Comparison of ENCODE assay signal across 1 cellular context in the genomic region with DNA sequence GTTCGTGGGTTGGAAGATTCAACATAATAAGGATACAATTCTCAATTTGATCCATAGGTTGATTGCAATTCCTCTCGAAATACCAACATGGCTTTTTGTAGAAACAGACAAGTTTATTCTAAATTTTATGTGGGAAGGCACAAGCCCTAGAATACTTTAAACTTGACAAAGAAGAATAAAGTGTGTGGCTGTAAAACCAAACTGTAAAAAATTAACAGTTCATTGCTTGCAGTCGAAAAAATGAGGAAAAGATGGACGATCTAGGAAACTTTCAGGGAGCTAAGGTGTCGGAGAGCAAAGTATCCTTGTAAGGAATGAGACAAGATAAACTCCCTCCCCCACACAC.
TF ChIP-seq lines count a peak whose summit lies in the region.

No MANE protein-coding gene starts in this region.

TF ChIP-seq in WTC11, 78 proteins besides CTCF, POLR2A, EP300 and RAD21 (continued from another document):
- TF ChIP-seq, protein P1, sequence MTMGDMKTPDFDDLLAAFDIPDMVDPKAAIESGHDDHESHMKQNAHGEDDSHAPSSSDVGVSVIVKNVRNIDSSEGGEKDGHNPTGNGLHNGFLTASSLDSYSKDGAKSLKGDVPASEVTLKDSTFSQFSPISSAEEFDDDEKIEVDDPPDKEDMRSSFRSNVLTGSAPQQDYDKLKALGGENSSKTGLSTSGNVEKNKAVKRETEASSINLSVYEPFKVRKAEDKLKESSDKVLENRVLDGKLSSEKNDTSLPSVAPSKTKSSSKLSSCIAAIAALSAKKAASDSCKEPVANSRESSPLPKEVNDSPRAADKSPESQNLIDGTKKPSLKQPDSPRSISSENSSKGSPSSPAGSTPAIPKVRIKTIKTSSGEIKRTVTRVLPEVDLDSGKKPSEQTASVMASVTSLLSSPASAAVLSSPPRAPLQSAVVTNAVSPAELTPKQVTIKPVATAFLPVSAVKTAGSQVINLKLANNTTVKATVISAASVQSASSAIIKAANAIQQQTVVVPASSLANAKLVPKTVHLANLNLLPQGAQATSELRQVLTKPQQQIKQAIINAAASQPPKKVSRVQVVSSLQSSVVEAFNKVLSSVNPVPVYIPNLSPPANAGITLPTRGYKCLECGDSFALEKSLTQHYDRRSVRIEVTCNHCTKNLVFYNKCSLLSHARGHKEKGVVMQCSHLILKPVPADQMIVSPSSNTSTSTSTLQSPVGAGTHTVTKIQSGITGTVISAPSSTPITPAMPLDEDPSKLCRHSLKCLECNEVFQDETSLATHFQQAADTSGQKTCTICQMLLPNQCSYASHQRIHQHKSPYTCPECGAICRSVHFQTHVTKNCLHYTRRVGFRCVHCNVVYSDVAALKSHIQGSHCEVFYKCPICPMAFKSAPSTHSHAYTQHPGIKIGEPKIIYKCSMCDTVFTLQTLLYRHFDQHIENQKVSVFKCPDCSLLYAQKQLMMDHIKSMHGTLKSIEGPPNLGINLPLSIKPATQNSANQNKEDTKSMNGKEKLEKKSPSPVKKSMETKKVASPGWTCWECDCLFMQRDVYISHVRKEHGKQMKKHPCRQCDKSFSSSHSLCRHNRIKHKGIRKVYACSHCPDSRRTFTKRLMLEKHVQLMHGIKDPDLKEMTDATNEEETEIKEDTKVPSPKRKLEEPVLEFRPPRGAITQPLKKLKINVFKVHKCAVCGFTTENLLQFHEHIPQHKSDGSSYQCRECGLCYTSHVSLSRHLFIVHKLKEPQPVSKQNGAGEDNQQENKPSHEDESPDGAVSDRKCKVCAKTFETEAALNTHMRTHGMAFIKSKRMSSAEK (CRISPR knock-in tag; IDR thresholded peaks at IDR 0.05; ENCODE audit: borderline replicate concordance) = no peak
- no peak for TF ChIP-seq PRDM15 (CRISPR knock-in tag; IDR thresholded peaks at IDR 0.05)
- no peak for TF ChIP-seq ZNF671 (CRISPR knock-in tag; IDR thresholded peaks at IDR 0.05)
- TF ChIP-seq, protein P2, sequence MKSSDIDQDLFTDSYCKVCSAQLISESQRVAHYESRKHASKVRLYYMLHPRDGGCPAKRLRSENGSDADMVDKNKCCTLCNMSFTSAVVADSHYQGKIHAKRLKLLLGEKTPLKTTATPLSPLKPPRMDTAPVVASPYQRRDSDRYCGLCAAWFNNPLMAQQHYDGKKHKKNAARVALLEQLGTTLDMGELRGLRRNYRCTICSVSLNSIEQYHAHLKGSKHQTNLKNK (CRISPR knock-in tag; IDR thresholded peaks at IDR 0.05) = no peak
- TF ChIP-seq FOXP1 (CRISPR knock-in tag; IDR thresholded peaks at IDR 0.05; ENCODE audit: borderline replicate concordance) = no peak
- TF ChIP-seq IRF2 (CRISPR knock-in tag; IDR thresholded peaks at IDR 0.05; ENCODE audit: borderline replicate concordance, low read depth) = no peak
- TF ChIP-seq SMAD4 (CRISPR knock-in tag; IDR thresholded peaks at IDR 0.05) = no peak
- TF ChIP-seq SP1 (CRISPR knock-in tag; conservative IDR thresholded peaks at IDR 0.05) = no peak
- TF ChIP-seq, protein P3, sequence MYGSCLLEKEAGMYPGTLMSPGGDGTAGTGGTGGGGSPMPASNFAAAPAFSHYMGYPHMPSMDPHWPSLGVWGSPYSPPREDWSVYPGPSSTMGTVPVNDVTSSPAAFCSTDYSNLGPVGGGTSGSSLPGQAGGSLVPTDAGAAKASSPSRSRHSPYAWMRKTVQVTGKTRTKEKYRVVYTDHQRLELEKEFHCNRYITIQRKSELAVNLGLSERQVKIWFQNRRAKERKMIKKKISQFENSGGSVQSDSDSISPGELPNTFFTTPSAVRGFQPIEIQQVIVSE (CRISPR knock-in tag; IDR thresholded peaks at IDR 0.05; ENCODE audit: borderline replicate concordance) = no peak
- TF ChIP-seq ERG (CRISPR knock-in tag; IDR thresholded peaks at IDR 0.05) = no peak
- TF ChIP-seq GTF2I (CRISPR knock-in tag; conservative IDR thresholded peaks at IDR 0.05) = no peak
